Comparison of ENCODE assay signal across 2 cellular contexts in genomic region chr20:45901332-45901731, GRCh38. TPM values are rescaled to one million over a fixed set of nuclear protein-coding genes. Genes with fewer than 3 reads are reported as not detected.
"Had no signal": no experiment of that assay in that cellular context is flagged by ENCODE, and none has a peak within 500 bp of the region (broad histone marks: within the 10 kb centered on the region; RNA-seq: fewer than 3 reads in every experiment).

No MANE protein-coding gene starts in this region.

RNA-seq across cellular contexts. Expression of gene SPATA25, which starts 13.9 kb away (rescaled TPM):
- total RNA-seq: GM23248 had no signal
- polyA plus RNA-seq: GM23248, GM23338 had no signal
